Comparison of ENCODE assay signal across 1 cellular context in genomic region chr3:52534281-52535183, GRCh38.
TF ChIP-seq lines count a peak whose summit lies in the region.

No MANE protein-coding gene starts in this region.

TF ChIP-seq in GM23338, 12 proteins besides CTCF, POLR2A, EP300 and RAD21 (continued from another document):
- TF ChIP-seq, protein P1, sequence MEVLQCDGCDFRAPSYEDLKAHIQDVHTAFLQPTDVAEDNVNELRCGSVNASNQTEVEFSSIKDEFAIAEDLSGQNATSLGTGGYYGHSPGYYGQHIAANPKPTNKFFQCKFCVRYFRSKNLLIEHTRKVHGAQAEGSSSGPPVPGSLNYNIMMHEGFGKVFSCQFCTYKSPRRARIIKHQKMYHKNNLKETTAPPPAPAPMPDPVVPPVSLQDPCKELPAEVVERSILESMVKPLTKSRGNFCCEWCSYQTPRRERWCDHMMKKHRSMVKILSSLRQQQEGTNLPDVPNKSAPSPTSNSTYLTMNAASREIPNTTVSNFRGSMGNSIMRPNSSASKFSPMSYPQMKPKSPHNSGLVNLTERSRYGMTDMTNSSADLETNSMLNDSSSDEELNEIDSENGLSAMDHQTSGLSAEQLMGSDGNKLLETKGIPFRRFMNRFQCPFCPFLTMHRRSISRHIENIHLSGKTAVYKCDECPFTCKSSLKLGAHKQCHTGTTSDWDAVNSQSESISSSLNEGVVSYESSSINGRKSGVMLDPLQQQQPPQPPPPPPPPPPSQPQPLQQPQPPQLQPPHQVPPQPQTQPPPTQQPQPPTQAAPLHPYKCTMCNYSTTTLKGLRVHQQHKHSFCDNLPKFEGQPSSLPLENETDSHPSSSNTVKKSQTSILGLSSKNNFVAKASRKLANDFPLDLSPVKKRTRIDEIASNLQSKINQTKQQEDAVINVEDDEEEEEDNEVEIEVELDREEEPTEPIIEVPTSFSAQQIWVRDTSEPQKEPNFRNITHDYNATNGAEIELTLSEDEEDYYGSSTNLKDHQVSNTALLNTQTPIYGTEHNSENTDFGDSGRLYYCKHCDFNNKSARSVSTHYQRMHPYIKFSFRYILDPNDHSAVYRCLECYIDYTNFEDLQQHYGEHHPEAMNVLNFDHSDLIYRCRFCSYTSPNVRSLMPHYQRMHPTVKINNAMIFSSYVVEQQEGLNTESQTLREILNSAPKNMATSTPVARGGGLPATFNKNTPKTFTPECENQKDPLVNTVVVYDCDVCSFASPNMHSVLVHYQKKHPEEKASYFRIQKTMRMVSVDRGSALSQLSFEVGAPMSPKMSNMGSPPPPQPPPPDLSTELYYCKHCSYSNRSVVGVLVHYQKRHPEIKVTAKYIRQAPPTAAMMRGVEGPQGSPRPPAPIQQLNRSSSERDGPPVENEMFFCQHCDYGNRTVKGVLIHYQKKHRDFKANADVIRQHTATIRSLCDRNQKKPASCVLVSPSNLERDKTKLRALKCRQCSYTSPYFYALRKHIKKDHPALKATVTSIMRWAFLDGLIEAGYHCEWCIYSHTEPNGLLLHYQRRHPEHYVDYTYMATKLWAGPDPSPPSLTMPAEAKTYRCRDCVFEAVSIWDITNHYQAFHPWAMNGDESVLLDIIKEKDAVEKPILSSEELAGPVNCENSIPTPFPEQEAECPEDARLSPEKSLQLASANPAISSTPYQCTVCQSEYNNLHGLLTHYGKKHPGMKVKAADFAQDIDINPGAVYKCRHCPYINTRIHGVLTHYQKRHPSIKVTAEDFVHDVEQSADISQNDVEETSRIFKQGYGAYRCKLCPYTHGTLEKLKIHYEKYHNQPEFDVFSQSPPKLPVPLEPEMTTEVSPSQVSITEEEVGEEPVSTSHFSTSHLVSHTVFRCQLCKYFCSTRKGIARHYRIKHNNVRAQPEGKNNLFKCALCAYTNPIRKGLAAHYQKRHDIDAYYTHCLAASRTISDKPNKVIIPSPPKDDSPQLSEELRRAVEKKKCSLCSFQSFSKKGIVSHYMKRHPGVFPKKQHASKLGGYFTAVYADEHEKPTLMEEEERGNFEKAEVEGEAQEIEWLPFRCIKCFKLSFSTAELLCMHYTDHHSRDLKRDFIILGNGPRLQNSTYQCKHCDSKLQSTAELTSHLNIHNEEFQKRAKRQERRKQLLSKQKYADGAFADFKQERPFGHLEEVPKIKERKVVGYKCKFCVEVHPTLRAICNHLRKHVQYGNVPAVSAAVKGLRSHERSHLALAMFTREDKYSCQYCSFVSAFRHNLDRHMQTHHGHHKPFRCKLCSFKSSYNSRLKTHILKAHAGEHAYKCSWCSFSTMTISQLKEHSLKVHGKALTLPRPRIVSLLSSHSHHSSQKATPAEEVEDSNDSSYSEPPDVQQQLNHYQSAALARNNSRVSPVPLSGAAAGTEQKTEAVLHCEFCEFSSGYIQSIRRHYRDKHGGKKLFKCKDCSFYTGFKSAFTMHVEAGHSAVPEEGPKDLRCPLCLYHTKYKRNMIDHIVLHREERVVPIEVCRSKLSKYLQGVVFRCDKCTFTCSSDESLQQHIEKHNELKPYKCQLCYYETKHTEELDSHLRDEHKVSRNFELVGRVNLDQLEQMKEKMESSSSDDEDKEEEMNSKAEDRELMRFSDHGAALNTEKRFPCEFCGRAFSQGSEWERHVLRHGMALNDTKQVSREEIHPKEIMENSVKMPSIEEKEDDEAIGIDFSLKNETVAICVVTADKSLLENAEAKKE (CRISPR knock-in tag; IDR thresholded peaks at IDR 0.05) = no peak
TF ChIP-seq in GM23338: peak in this region for 0.
